Comparison of ENCODE assay signal across 13 cellular contexts in the genomic region with DNA sequence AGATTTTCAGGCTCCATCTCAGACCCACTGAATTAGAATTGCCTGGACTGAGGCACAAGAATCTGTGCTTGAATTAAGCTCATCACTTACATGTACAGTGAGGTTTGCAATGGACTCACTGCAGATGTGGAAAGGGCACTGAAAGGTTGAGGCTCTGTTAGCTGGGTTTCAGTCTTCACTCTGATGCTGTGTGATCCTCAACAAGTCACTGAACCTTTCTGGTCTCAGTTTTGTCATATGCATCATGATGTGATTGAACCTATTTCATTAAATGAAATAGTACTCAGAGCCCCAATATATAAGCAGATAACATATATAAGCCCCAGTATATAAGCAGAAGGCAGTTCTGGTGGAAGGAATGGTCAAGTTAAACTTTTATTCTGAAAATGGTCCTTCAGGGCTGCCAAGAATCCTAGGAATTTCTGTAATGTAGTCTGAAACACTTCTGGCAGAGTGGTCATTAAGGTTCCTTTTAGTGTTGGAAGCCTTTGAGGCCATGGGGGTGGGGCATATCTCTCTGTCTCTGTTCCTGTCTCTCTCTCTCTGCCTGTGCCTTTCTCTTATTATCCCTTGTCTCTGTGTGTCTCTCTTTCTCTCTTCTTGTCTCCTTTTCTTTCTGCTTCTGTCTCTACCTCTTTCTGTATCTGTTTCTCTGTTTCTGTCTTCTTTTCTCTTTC.
DNase-seq lines count a peak whose midpoint lies in the region; ATAC-seq, FAIRE-seq and TF ChIP-seq lines count a peak whose summit lies in the region.
"Had no signal": no experiment of that assay in that cellular context is flagged by ENCODE, and none has a peak within 500 bp of the region (broad histone marks: within the 10 kb centered on the region; RNA-seq: fewer than 3 reads in every experiment).

No MANE protein-coding gene starts in this region.

- intact Hi-C loops in lower lobe of right lung (cut with DNase I), result no loop called here

- no peaks in the 10 kb centered on the region for H3K27me3 ChIP-seq in lower lobe of right lung (ENCODE audit: low read depth)
- H3K27me3 ChIP-seq: colonic mucosa, sigmoid colon, SJSA1 had no signal

- TF ChIP-seq CTCF in brain (conservative IDR thresholded peaks at IDR 0.05), result no peak
- TF ChIP-seq CTCF in lower lobe of right lung (IDR thresholded peaks at IDR 0.05), result no peak
- TF ChIP-seq CTCF in RWPE1 (conservative IDR thresholded peaks at IDR 0.05; ENCODE audit: low read depth), result no peak

- H3K27ac ChIP-seq in lower lobe of right lung (no peak overlapping the region), RWPE1 (no peak overlapping the region)
- H3K27ac ChIP-seq: colonic mucosa, sigmoid colon, SJSA1 had no signal

- FAIRE-seq in HTR-8/SVneo (lab: Jason Lieb, UNC) (peak; percentile 52), urothelium cell line (lab: Jason Lieb, UNC) (peak; percentile 90)
- FAIRE-seq: TTC549 had no signal

- peaks cover 24% of the 10 kb centered on the region for H3K4me1 ChIP-seq in lower lobe of right lung
- H3K4me1 ChIP-seq: colonic mucosa had no signal

- H3K9me3 Mint-ChIP-seq in brain, result no peaks in the 10 kb centered on the region
- H3K9me3 Mint-ChIP-seq: immature natural killer cell had no signal

- no peak overlapping the region for H3K4me3 ChIP-seq in lower lobe of right lung
- H3K4me3 ChIP-seq: colonic mucosa, sigmoid colon, SJSA1 had no signal

- H3K4me3 Mint-ChIP-seq in brain, result peak overlapping the region in 1 of 5 experiments; percentile 50
- H3K4me3 Mint-ChIP-seq: immature natural killer cell had no signal

- H3K9me3 ChIP-seq in lower lobe of right lung, result no peaks in the 10 kb centered on the region
- H3K9me3 ChIP-seq: colonic mucosa, sigmoid colon, SJSA1 had no signal

- POLR2A ChIA-PET in RWPE1 (lab: Yijun Ruan, JAX; ENCODE audit: low non-redundant PET), result no interaction called here

- peaks cover 3% of the 10 kb centered on the region for H3K27me3 Mint-ChIP-seq in brain

- CTCF ChIA-PET in RWPE1 (lab: Yijun Ruan, JAX), result interaction anchor here (1.3 kb wide), 1 partner anchor 54 kb away, joined by 4 read pairs; no protein-coding TSS in a partner anchor

- no peaks in the 10 kb centered on the region for H3K36me3 ChIP-seq in lower lobe of right lung
- H3K36me3 ChIP-seq: colonic mucosa, sigmoid colon, SJSA1 had no signal

- DNase-seq in HTR-8/SVneo (ENCODE audit: insufficient read length, low spot score) (peak; percentile 12), lower lobe of right lung (no peak), urothelium cell line (ENCODE audit: low spot score) (peak; percentile 62), RWPE1 (ENCODE audit: low spot score) (no peak), HuH-7.5 (ENCODE audit: low spot score) (no peak), DMS114 treated with DMSO at 0.1 percent for 48 hours (lab: John Stamatoyannopoulos, UW; ENCODE audit: unreplicated experiment) (no peak)
- DNase-seq: activated naive CD4-positive, alpha-beta T cell treated with anti-CD3 and anti-CD28 coated beads, Interleukin-2, amount 50 U/mL, for 16 hours; colonic mucosa; immature natural killer cell; sigmoid colon had no signal

- H3K36me3 Mint-ChIP-seq in brain, result no peaks in the 10 kb centered on the region
- H3K36me3 Mint-ChIP-seq: immature natural killer cell had no signal

- H3K4me1 Mint-ChIP-seq in brain, result peaks cover 75% of the 10 kb centered on the region
- H3K4me1 Mint-ChIP-seq: immature natural killer cell had no signal

- peak; percentile 69 to 86 for ATAC-seq in lower lobe of right lung

- H3K27ac Mint-ChIP-seq in brain, result peak overlapping the region; percentile 0 to 84 (median 6)
- H3K27ac Mint-ChIP-seq: immature natural killer cell had no signal

Comparison
In these comparisons a context has a peak if more than half of its experiments do, and no peak if none do; other contexts are left out.
1. DNase-seq: peak in HTR-8/SVneo (single experiment) and urothelium cell line (single experiment); none in lower lobe of right lung (single experiment), RWPE1 (single experiment), HuH-7.5 (single experiment) and DMS114 treated with DMSO at 0.1 percent for 48 hours (single experiment).